In the genomic region with DNA sequence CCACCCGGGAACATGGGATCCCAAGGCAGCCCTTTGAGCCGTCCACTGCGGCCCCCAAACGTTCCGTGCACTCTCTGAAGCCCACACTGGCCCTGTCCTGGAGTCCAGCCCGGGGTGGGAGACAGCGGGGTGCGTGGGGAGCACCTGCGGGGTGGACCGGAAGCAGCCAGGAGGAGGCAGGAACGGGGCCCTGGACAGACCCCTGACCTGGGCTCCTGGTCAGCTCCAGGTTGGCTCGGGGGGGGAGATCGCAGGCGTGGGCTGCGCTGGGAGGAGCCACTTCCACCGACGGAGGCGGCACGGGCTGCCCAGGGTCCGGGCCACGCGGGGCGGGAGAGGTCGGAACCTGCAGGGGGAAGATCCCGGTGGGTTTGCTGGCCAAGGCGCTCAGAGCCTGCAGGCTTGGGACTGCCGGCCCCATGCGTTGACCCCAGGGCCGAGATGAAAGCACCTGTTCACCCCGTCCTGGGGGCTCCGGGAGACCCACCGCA, we compare ENCODE assay signal across 8 cellular contexts. TPM values are rescaled to one million over a fixed set of nuclear protein-coding genes. Genes with fewer than 3 reads are reported as not detected.
A peak's percentile ranks its signal among the peaks of the same experiment; 100 is the strongest.
DNase-seq lines count a peak whose midpoint lies in the region; ATAC-seq and TF ChIP-seq lines count a peak whose summit lies in the region.

No MANE protein-coding gene starts in this region.

- ATAC-seq in GM18868 (IDR thresholded peaks at IDR 0.05; ENCODE audit: unreplicated experiment), result peak; percentile 19
- peak; percentile 24 for ATAC-seq in HG03159 (IDR thresholded peaks at IDR 0.05; ENCODE audit: unreplicated experiment)
- no peak for ATAC-seq in GM18505 (IDR thresholded peaks at IDR 0.05; ENCODE audit: unreplicated experiment)

- no peak for DNase-seq in NCI-H526 treated with DMSO at 0.1 percent for 48 hours (lab: John Stamatoyannopoulos, UW)
- no peak for DNase-seq in NCI-H1436 (lab: John Stamatoyannopoulos, UW)
- no peak for DNase-seq in NCI-H2081 (lab: John Stamatoyannopoulos, UW)

- no peak overlapping the region for H3K27ac ChIP-seq in ectodermal cell (ENCODE audit: insufficient read depth, low read depth, low read length, poor library complexity, severe bottlenecking)
- H3K27ac ChIP-seq in neutrophil, result no peak overlapping the region

- peaks cover 9% of the 10 kb centered on the region for H3K27me3 ChIP-seq in ectodermal cell (ENCODE audit: control insufficient read depth, insufficient read depth, low read length, poor library complexity, severe bottlenecking)
- H3K27me3 ChIP-seq in neutrophil, result peaks cover 9% of the 10 kb centered on the region

- TF ChIP-seq POLR2A in GM18505 (IDR thresholded peaks at IDR 0.05; ENCODE audit: borderline replicate concordance, extremely low read depth, insufficient read depth, insufficient read length), result no peak

- no peaks in the 10 kb centered on the region for H3K9me3 ChIP-seq in ectodermal cell (ENCODE audit: control insufficient read depth, low read length)
- no peaks in the 10 kb centered on the region for H3K9me3 ChIP-seq in neutrophil

- TF ChIP-seq CTCF in neutrophil (IDR thresholded peaks at IDR 0.05), result no peak

- H3K4me3 ChIP-seq in ectodermal cell (ENCODE audit: insufficient read depth, low read depth, low read length), result peak overlapping the region; percentile 54
- H3K4me3 ChIP-seq in neutrophil (ENCODE audit: low read depth in 1 of 2, low read length in 1 of 2), result peak overlapping the region; percentile 72 to 75

- 26% methylated on average over 32 of the region's 32 CpGs for WGBS in ectodermal cell, 2 experiments

- peaks cover 12% of the 10 kb centered on the region for H3K4me1 ChIP-seq in ectodermal cell (ENCODE audit: control insufficient read depth, insufficient read depth, low read length)
- peaks cover 18% of the 10 kb centered on the region in 2 experiments for H3K4me1 ChIP-seq in neutrophil (ENCODE audit: control insufficient read depth in 1 of 2, insufficient read depth in 1 of 2, low read depth in 1 of 2, low read length in 1 of 2)

- H3K36me3 ChIP-seq in ectodermal cell (ENCODE audit: control insufficient read depth, insufficient read depth, low read length) (no peaks in the 10 kb centered on the region), neutrophil (no peaks in the 10 kb centered on the region)

RNA-seq across cellular contexts. Expression of a gene that starts 5.7 kb away (rescaled TPM):
- 100 TPM for polyA plus RNA-seq in ectodermal cell (2013, experiment 1 of 4)
- polyA plus RNA-seq in ectodermal cell (2013, experiment 2 of 4), result 113 TPM
- polyA plus RNA-seq in ectodermal cell (2013, experiment 3 of 4), result 68.0 TPM
- polyA plus RNA-seq in ectodermal cell (2013, experiment 4 of 4), result 81.9 TPM

RNA-seq across cellular contexts. Expression of a gene that starts 43.1 kb away (rescaled TPM):
- 62.0 TPM for polyA plus RNA-seq in ectodermal cell (2013, experiment 1 of 4)
- 55.6 TPM for polyA plus RNA-seq in ectodermal cell (2013, experiment 2 of 4)
- polyA plus RNA-seq in ectodermal cell (2013, experiment 3 of 4), result 46.2 TPM
- polyA plus RNA-seq in ectodermal cell (2013, experiment 4 of 4), result 42.8 TPM
